Comparison of ENCODE assay signal across 10 cellular contexts in the genomic region with DNA sequence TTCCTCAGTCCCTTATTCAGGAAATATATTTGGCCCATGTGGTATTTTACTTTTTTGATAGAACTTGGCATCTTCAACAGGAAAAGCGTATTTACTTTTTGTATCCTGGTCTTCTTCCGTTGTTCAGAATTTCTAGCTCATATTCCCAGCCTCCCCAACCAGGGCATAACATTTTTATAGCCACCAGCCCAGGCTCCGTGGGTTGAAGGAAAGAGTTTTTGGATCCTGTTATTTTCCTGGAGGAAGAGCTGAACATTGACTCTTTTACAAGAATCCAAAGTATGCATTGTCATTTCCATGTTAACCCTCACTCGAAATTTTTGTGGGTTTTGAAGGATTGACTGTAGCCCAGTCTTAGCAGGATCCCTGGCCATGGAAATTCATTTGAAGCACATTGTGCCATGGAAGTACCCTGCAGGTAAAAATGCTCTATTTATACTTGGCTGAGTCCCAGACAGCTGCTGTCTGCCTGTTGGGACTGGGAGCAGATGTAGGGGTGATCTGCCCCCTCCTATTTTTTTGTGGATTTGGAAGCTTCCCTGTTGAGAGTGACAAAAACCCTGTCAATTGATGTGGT.
DNase-seq lines count a peak whose midpoint lies in the region; TF ChIP-seq lines count a peak whose summit lies in the region.
"Had no signal": no experiment of that assay in that cellular context is flagged by ENCODE, and none has a peak within 500 bp of the region (broad histone marks: within the 10 kb centered on the region; RNA-seq: fewer than 3 reads in every experiment).

No MANE protein-coding gene starts in this region.

- WGBS in mesodermal cell (ENCODE audit: insufficient coverage in 2 of 2), 2 experiments, result 43 to 80% methylated on average over 1 to 2 of the region's 4 CpGs

- H3K4me1 ChIP-seq in DOHH2 (ENCODE audit: control insufficient read depth, low read length) (peaks cover 96% of the 10 kb centered on the region), mesodermal cell (ENCODE audit: control insufficient read depth, insufficient read depth, low read length, poor library complexity, severe bottlenecking) (peaks cover 53% of the 10 kb centered on the region)

- peak; percentile 54 for DNase-seq in NCI-H146 treated with DMSO at 0.1 percent for 48 hours (lab: John Stamatoyannopoulos, UW; ENCODE audit: unreplicated experiment)
- DNase-seq in chondrocyte (ENCODE audit: low spot score), result no peak
- no peak for DNase-seq in DMS153 (lab: John Stamatoyannopoulos, UW)
- no peak for DNase-seq in NK-92 (lab: John Stamatoyannopoulos, UW; ENCODE audit: unreplicated experiment)
- no peak for DNase-seq in GM10266 (ENCODE audit: extremely low spot score)
- no peak for DNase-seq in stimulated activated naive CD4-positive, alpha-beta T cell (lab: John Stamatoyannopoulos, UW)
- DNase-seq: stimulated activated CD4-positive, alpha-beta T cell treated with anti-CD3 and anti-CD28 coated beads, Interleukin-4, amount 100 ng/mL, for 24 hours had no signal

- H3K27me3 Mint-ChIP-seq in chondrocyte (ENCODE audit: low read depth), result no peaks in the 10 kb centered on the region

- H3K4me1 Mint-ChIP-seq in chondrocyte (ENCODE audit: low read depth), result peaks cover 81% of the 10 kb centered on the region

- H3K36me3 Mint-ChIP-seq in chondrocyte (ENCODE audit: low read depth), result no peaks in the 10 kb centered on the region

- H4K20me1 ChIP-seq in DOHH2 (ENCODE audit: control insufficient read depth, insufficient read depth, low read depth, low read length), result no peaks in the 10 kb centered on the region

- H3F3A ChIP-seq in DOHH2 (ENCODE audit: control insufficient read depth, insufficient read depth), result peaks cover 25% of the 10 kb centered on the region

- no peak overlapping the region for H3K4me3 Mint-ChIP-seq in chondrocyte (ENCODE audit: unreplicated experiment)

- no peaks in the 10 kb centered on the region for H3K9me2 ChIP-seq in DOHH2 (replicated peaks; ENCODE audit: control insufficient read depth, low read length)

- H3K27me3 ChIP-seq in DOHH2 (ENCODE audit: control insufficient read depth, low read length), result no peaks in the 10 kb centered on the region

- no peaks in the 10 kb centered on the region for H3K9me3 Mint-ChIP-seq in chondrocyte (ENCODE audit: low read depth)
- H3K9me3 Mint-ChIP-seq: activated naive CD4-positive, alpha-beta T cell treated with anti-CD3 and anti-CD28 coated beads, Interleukin-2, amount 50 U/mL, for 72 hours had no signal

- TF ChIP-seq CTCF in DOHH2 (IDR thresholded peaks at IDR 0.05; ENCODE audit: low read depth, low read length, poor library complexity, severe bottlenecking) (no peak), chondrocyte (IDR thresholded peaks at IDR 0.05) (no peak), GM10266 (IDR thresholded peaks at IDR 0.05; ENCODE audit: control insufficient read depth, insufficient read depth, low read depth, missing control alignments) (no peak)

- peak overlapping the region; percentile 27 for H3K4me2 ChIP-seq in DOHH2 (ENCODE audit: low read length)

- H3K9me3 ChIP-seq in DOHH2 (ENCODE audit: control insufficient read depth, insufficient read depth, low read length) (no peaks in the 10 kb centered on the region), mesodermal cell (ENCODE audit: control insufficient read depth, low read length) (no peaks in the 10 kb centered on the region)

- peaks cover 92% of the 10 kb centered on the region for H3K79me2 ChIP-seq in DOHH2 (ENCODE audit: control insufficient read depth, low read length)

- no peak overlapping the region for H3K27ac ChIP-seq in DOHH2 (ENCODE audit: low read depth, low read length)
- H3K27ac ChIP-seq in mesodermal cell (ENCODE audit: low read depth, low read length, severe bottlenecking), result peak overlapping the region; percentile 59

- H3K36me3 ChIP-seq in DOHH2 (ENCODE audit: control insufficient read depth, low read length) (peaks cover 7% of the 10 kb centered on the region; the same call in 1 of the 2 replicates), mesodermal cell (ENCODE audit: control insufficient read depth, insufficient read depth, low read length) (no peaks in the 10 kb centered on the region)

- H3K27ac Mint-ChIP-seq in chondrocyte (ENCODE audit: unreplicated experiment), result peak overlapping the region; percentile 90
- H3K27ac Mint-ChIP-seq: activated naive CD4-positive, alpha-beta T cell treated with anti-CD3 and anti-CD28 coated beads, Interleukin-2, amount 50 U/mL, for 72 hours had no signal

- H3K4me3 ChIP-seq in DOHH2 (ENCODE audit: low read length), result no peak overlapping the region
- H3K4me3 ChIP-seq in mesodermal cell (ENCODE audit: extremely low read depth, insufficient read depth, low read length, poor library complexity, severe bottlenecking), result no peak overlapping the region
